9 cellular contexts compared by ENCODE assay signal in the genomic region with DNA sequence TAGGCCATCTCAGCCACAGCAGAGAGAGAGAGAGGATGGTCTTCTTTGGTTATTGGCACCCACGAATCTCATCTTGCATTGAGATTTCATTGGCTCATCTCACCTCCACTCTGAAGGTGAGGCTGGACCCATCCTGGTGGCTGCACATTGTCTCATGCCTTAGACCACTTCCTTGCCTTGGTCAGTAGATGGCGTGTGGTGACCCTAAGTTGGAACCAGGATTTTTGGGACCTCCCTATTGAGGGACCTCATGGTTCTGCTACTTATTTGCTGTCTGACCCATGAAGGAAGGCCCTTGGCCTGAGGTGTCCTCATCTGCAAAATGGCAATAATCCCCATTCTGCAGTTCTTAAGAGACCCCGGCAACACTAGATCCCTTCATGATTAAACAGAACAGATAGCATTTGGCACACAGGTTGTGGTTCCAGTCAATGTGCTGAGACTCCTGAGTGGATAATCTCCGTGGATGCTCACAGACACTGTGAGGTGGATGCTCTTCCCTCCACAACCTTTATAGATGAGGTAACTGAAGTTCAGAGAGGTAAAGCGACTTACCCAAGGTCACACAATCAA. TPM values are rescaled to one million over a fixed set of nuclear protein-coding genes. Genes with fewer than 3 reads are reported as not detected.
DNase-seq lines count a peak whose midpoint lies in the region; ATAC-seq and TF ChIP-seq lines count a peak whose summit lies in the region.
"Had no signal": no experiment of that assay in that cellular context is flagged by ENCODE, and none has a peak within 500 bp of the region (broad histone marks: within the 10 kb centered on the region; RNA-seq: fewer than 3 reads in every experiment).

No MANE protein-coding gene starts in this region.

- no peak overlapping the region for H4K91ac ChIP-seq in mesenchymal stem cell (ENCODE audit: low read length)

- no peaks in the 10 kb centered on the region for H3K36me3 Mint-ChIP-seq in activated CD4-positive, alpha-beta memory T cell treated with anti-CD3 and anti-CD28 coated beads for 36 hours
- no peaks in the 10 kb centered on the region for H3K36me3 Mint-ChIP-seq in activated CD4-positive, alpha-beta memory T cell treated with anti-CD3 and anti-CD28 coated beads, Interleukin-2, amount 10 ng/mL, durations not matched to agents 7 days and 5 days (ENCODE audit: low read depth)
- H3K36me3 Mint-ChIP-seq: activated naive CD8-positive, alpha-beta T cell had no signal

- POLR2A ChIA-PET in activated CD4-positive, alpha-beta memory T cell treated with anti-CD3 and anti-CD28 coated beads for 36 hours (lab: Charles Lee), result no interaction called here
- POLR2A ChIA-PET in activated CD4-positive, alpha-beta memory T cell treated with anti-CD3 and anti-CD28 coated beads, Interleukin-2, amount 10 ng/mL, durations not matched to agents 7 days and 5 days (lab: Charles Lee), result no interaction called here

- H3K9me3 Mint-ChIP-seq in activated CD4-positive, alpha-beta memory T cell treated with anti-CD3 and anti-CD28 coated beads for 36 hours, result no peaks in the 10 kb centered on the region
- H3K9me3 Mint-ChIP-seq in activated CD4-positive, alpha-beta memory T cell treated with anti-CD3 and anti-CD28 coated beads, Interleukin-2, amount 10 ng/mL, durations not matched to agents 7 days and 5 days, result no peaks in the 10 kb centered on the region

- no peak overlapping the region for H2AK5ac ChIP-seq in mesenchymal stem cell (ENCODE audit: low read length, severe bottlenecking)

- H3K4me1 Mint-ChIP-seq in activated CD4-positive, alpha-beta memory T cell treated with anti-CD3 and anti-CD28 coated beads for 36 hours (ENCODE audit: low read depth), result no peaks in the 10 kb centered on the region
- no peaks in the 10 kb centered on the region for H3K4me1 Mint-ChIP-seq in activated CD4-positive, alpha-beta memory T cell treated with anti-CD3 and anti-CD28 coated beads, Interleukin-2, amount 10 ng/mL, durations not matched to agents 7 days and 5 days

- H3K14ac ChIP-seq in mesenchymal stem cell (ENCODE audit: low read length in 2 of 2), result no peak overlapping the region

- H3K36me3 ChIP-seq in Loucy (ENCODE audit: insufficient read depth, low read length), result no peaks in the 10 kb centered on the region
- H3K36me3 ChIP-seq in mesenchymal stem cell (ENCODE audit: control insufficient read depth in 1 of 2, insufficient read depth in 2 of 2, low read depth in 1 of 2, low read length in 2 of 2), result peaks cover 29 to 72% of the 10 kb centered on the region in 2 experiments

- H3F3A ChIP-seq in Loucy (ENCODE audit: low read depth), result no peaks in the 10 kb centered on the region

- no peak overlapping the region for H3K23ac ChIP-seq in mesenchymal stem cell (ENCODE audit: low read length in 2 of 2)

- WGBS in mesenchymal stem cell, result 60% methylated on average over 5 of the region's 5 CpGs

- no peak overlapping the region for H3K4ac ChIP-seq in mesenchymal stem cell (ENCODE audit: low read depth in 1 of 2, low read length in 2 of 2)

- in situ Hi-C loops in astrocyte of the spinal cord (cut with HindIII; ENCODE audit: low sequenced_read_pairs), result no loop called here

- no peaks in the 10 kb centered on the region for H3K9me3 ChIP-seq in Loucy (ENCODE audit: insufficient read depth, low read depth, low read length)
- no peaks in the 10 kb centered on the region for H3K9me3 ChIP-seq in mesenchymal stem cell (ENCODE audit: control insufficient read depth, low read length)

- H2BK120ac ChIP-seq in mesenchymal stem cell (ENCODE audit: low read depth, low read length), result no peak overlapping the region

- no peaks in the 10 kb centered on the region for H4K20me1 ChIP-seq in Loucy (ENCODE audit: insufficient read depth, low read length, poor library complexity, severe bottlenecking)

- ATAC-seq in GM21619 (IDR thresholded peaks at IDR 0.05; ENCODE audit: unreplicated experiment), result no peak
- ATAC-seq in GM19467 (IDR thresholded peaks at IDR 0.05; ENCODE audit: unreplicated experiment), result no peak

- H3K27me3 ChIP-seq in Loucy (ENCODE audit: insufficient read depth, low read length, poor library complexity, severe bottlenecking), result no peaks in the 10 kb centered on the region
- H3K27me3 ChIP-seq in mesenchymal stem cell (ENCODE audit: control insufficient read depth in 1 of 2, insufficient read depth in 1 of 2, low read length in 2 of 2), result no peaks in the 10 kb centered on the region

- no peak overlapping the region for H2BK15ac ChIP-seq in mesenchymal stem cell (ENCODE audit: low read depth, poor library complexity, severe bottlenecking)

- H3K27ac Mint-ChIP-seq in activated CD4-positive, alpha-beta memory T cell treated with anti-CD3 and anti-CD28 coated beads for 36 hours, result no peak overlapping the region
- no peak overlapping the region for H3K27ac Mint-ChIP-seq in activated CD4-positive, alpha-beta memory T cell treated with anti-CD3 and anti-CD28 coated beads, Interleukin-2, amount 10 ng/mL, durations not matched to agents 7 days and 5 days
- H3K27ac Mint-ChIP-seq: activated naive CD8-positive, alpha-beta T cell had no signal

- CTCF ChIA-PET in activated CD4-positive, alpha-beta memory T cell treated with anti-CD3 and anti-CD28 coated beads for 36 hours (lab: Charles Lee), result interaction anchor here (0.8 to 5.6 kb wide), 2 partner anchors 12 to 224 kb away, joined by 3 to 28 read pairs; no protein-coding TSS in a partner anchor
- CTCF ChIA-PET in activated CD4-positive, alpha-beta memory T cell treated with anti-CD3 and anti-CD28 coated beads, Interleukin-2, amount 10 ng/mL, durations not matched to agents 7 days and 5 days (lab: Charles Lee), result no interaction called here

- no peak overlapping the region for H3K4me2 ChIP-seq in Loucy (ENCODE audit: low read depth, low read length, poor library complexity, severe bottlenecking)
- H3K4me2 ChIP-seq in mesenchymal stem cell (ENCODE audit: low read length, poor library complexity, severe bottlenecking), result no peak overlapping the region

- peaks cover 2% of the 10 kb centered on the region for H3K4me1 ChIP-seq in Loucy (ENCODE audit: insufficient read depth, low read length, poor library complexity, severe bottlenecking)
- peaks cover 10% of the 10 kb centered on the region for H3K4me1 ChIP-seq in mesenchymal stem cell (ENCODE audit: control insufficient read depth, insufficient read depth, low read depth, low read length)

- no peak overlapping the region for H3K4me3 Mint-ChIP-seq in activated CD4-positive, alpha-beta memory T cell treated with anti-CD3 and anti-CD28 coated beads for 36 hours
- H3K4me3 Mint-ChIP-seq in activated CD4-positive, alpha-beta memory T cell treated with anti-CD3 and anti-CD28 coated beads, Interleukin-2, amount 10 ng/mL, durations not matched to agents 7 days and 5 days, result no peak overlapping the region
- H3K4me3 Mint-ChIP-seq: activated naive CD8-positive, alpha-beta T cell had no signal

- no peak overlapping the region for H3K27ac ChIP-seq in mesenchymal stem cell (ENCODE audit: low read length, poor library complexity, severe bottlenecking)

- no peaks in the 10 kb centered on the region for H3K9me2 ChIP-seq in Loucy (replicated peaks; ENCODE audit: low read depth, low read length)

- no peak overlapping the region for H2BK5ac ChIP-seq in mesenchymal stem cell (ENCODE audit: low read depth, low read length, poor library complexity, severe bottlenecking)

- H3K18ac ChIP-seq in mesenchymal stem cell (ENCODE audit: low read depth in 1 of 2, low read length in 2 of 2), result no peak overlapping the region

- H3K4me3 ChIP-seq in Loucy (ENCODE audit: low read length, poor library complexity, severe bottlenecking) (no peak overlapping the region), astrocyte of the spinal cord (ENCODE audit: low read depth, low read length) (no peak overlapping the region), mesenchymal stem cell (ENCODE audit: insufficient read depth in 1 of 2, low read depth in 1 of 2, low read length in 2 of 2) (no peak overlapping the region)

- no peaks in the 10 kb centered on the region for H3K79me1 ChIP-seq in mesenchymal stem cell (replicated peaks; ENCODE audit: low read length, poor library complexity, severe bottlenecking)

- no peak overlapping the region for H4K8ac ChIP-seq in mesenchymal stem cell (ENCODE audit: low read length)

- no peak overlapping the region for H2AFZ ChIP-seq in Loucy (ENCODE audit: low read length)
- no peak overlapping the region for H2AFZ ChIP-seq in mesenchymal stem cell (ENCODE audit: low read depth, low read length)

- H3K79me2 ChIP-seq in Loucy (ENCODE audit: insufficient read depth, low read length), result no peaks in the 10 kb centered on the region

- peak; percentile 15 for DNase-seq in activated CD4-positive, alpha-beta memory T cell treated with anti-CD3 and anti-CD28 coated beads for 36 hours
- no peak for DNase-seq in activated CD4-positive, alpha-beta memory T cell treated with anti-CD3 and anti-CD28 coated beads, Interleukin-2, amount 10 ng/mL, durations not matched to agents 7 days and 5 days
- DNase-seq in astrocyte of the spinal cord (ENCODE audit: low read depth, low spot score), result peak; percentile 25
- DNase-seq in mesenchymal stem cell, result peak; percentile 35
- no peak for DNase-seq in pons (ENCODE audit: low spot score)

- intact Hi-C loops in activated CD4-positive, alpha-beta memory T cell treated with anti-CD3 and anti-CD28 coated beads for 36 hours (cut with micrococcal nuclease), result loop anchor here (2.0 kb wide), 1 partner anchor 184 kb away; no protein-coding TSS in a partner anchor

- TF ChIP-seq CTCF in Loucy (conservative IDR thresholded peaks at IDR 0.05; ENCODE audit: low read length) (peak; percentile 80), astrocyte of the spinal cord (IDR thresholded peaks at IDR 0.05; ENCODE audit: low read depth, low read length) (peak; percentile 76)

- H3K9ac ChIP-seq in Loucy (ENCODE audit: low read depth, low read length, poor library complexity, severe bottlenecking), result no peak overlapping the region
- no peak overlapping the region for H3K9ac ChIP-seq in mesenchymal stem cell (ENCODE audit: low read length)

- H3K27me3 Mint-ChIP-seq in activated CD4-positive, alpha-beta memory T cell treated with anti-CD3 and anti-CD28 coated beads for 36 hours, result no peaks in the 10 kb centered on the region
- H3K27me3 Mint-ChIP-seq in activated CD4-positive, alpha-beta memory T cell treated with anti-CD3 and anti-CD28 coated beads, Interleukin-2, amount 10 ng/mL, durations not matched to agents 7 days and 5 days, result peaks cover 5% of the 10 kb centered on the region
- H3K27me3 Mint-ChIP-seq: activated naive CD8-positive, alpha-beta T cell had no signal

- H2BK12ac ChIP-seq in mesenchymal stem cell (ENCODE audit: low read length in 2 of 2), result no peak overlapping the region

RNA-seq across cellular contexts. Expression of a gene that starts 21.5 kb away (rescaled TPM):
- 10 to 100 TPM; 17.3 to 17.8 TPM for total RNA-seq in activated CD4-positive, alpha-beta memory T cell treated with anti-CD3 and anti-CD28 coated beads for 36 hours
- total RNA-seq in activated CD4-positive, alpha-beta memory T cell treated with anti-CD3 and anti-CD28 coated beads, Interleukin-2, amount 10 ng/mL, durations not matched to agents 7 days and 5 days, result 10 to 100 TPM; 17.6 to 19.4 TPM
- polyA plus RNA-seq in mesenchymal stem cell (2013, experiment 1 of 2), result 21.0 TPM
- polyA plus RNA-seq in mesenchymal stem cell (2013, experiment 2 of 2), result 20.5 TPM

Comparison
In these comparisons a context has a peak if more than half of its experiments do, and no peak if none do; other contexts are left out.
1. DNase-seq: peak in activated CD4-positive, alpha-beta memory T cell treated with anti-CD3 and anti-CD28 coated beads for 36 hours (single experiment), astrocyte of the spinal cord (single experiment) and mesenchymal stem cell (single experiment); none in activated CD4-positive, alpha-beta memory T cell treated with anti-CD3 and anti-CD28 coated beads, Interleukin-2, amount 10 ng/mL, durations not matched to agents 7 days and 5 days (single experiment) and pons (single experiment).